31 cellular contexts compared by ENCODE assay signal in the genomic region with DNA sequence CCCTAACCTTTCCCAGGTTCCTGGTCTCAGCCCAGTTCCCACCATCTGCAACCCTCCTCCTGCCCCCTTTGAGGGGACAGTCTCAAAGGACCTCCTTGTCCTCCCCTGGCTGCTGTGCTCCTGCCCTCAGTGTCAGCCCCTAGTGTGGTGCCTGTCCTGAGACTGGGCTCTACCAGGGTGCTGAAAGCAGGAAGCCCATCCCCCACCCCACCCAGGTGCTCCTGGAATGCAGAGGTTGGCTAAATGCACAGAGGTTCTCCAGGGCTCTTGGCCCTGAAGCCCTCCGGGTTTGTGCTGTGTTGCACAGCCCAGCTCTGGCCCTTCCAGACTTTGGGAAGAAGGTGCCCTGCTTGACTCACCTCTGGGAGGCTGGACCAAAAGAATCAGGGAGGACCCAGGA. TPM values are rescaled to one million over a fixed set of nuclear protein-coding genes. Genes with fewer than 3 reads are reported as not detected.
"Had no signal": no experiment of that assay in that cellular context is flagged by ENCODE, and none has a peak within 500 bp of the region (broad histone marks: within the 10 kb centered on the region; RNA-seq: fewer than 3 reads in every experiment).

No MANE protein-coding gene starts in this region.

- H3K4me3 ChIP-seq: SJSA1 had no signal

- DNase-seq: activated B cell treated with CpG ODN at 0.5 μM for 24 hours; activated CD4-positive, alpha-beta memory T cell treated with anti-CD3 and anti-CD28 coated beads for 36 hours; activated CD4-positive, alpha-beta T cell treated with anti-CD3 and anti-CD28 coated beads for 4 hours; activated CD4-positive, alpha-beta T cell treated with anti-CD3 and anti-CD28 coated beads, Interleukin-2, amount 50 U/mL, for 1 hour; activated CD4-positive, CD25-positive, alpha-beta regulatory T cell treated with anti-CD3 and anti-CD28 coated beads, Interleukin-2, amount 50 U/mL, for 72 hours; activated CD8-positive, alpha-beta memory T cell treated with anti-CD3 and anti-CD28 coated beads, Interleukin-2, amount 50 U/mL, for 4 hours; activated effector memory CD4-positive, alpha-beta T cell treated with Interleukin-2 at 50 U/mL for 16 hours; activated naive CD4-positive, alpha-beta T cell treated with anti-CD3 and anti-CD28 coated beads, Interleukin-2, amount 10 ng/mL, durations not matched to agents 7 days and 5 days; activated naive CD8-positive, alpha-beta T cell treated with anti-CD3 and anti-CD28 coated beads, Interleukin-2, amount 50 U/mL, for 24 hours; activated T-cell treated with anti-CD3 and anti-CD28 coated beads for 4 hours; activated T-cell treated with anti-CD3 and anti-CD28 coated beads, Interleukin-2, amount 50 U/mL, for 4 hours; anterior cingulate cortex; caudate nucleus; cerebellar nuclear complex; Karpas-422; NCI-H1105; NCI-H1436; NCI-H1694; NCI-H2029; NCI-H345; NCI-H524 treated with DMSO at 0.1 percent for 48 hours; SHP77 treated with DMSO at 0.1 percent for 48 hours; SK-N-SH had no signal

- H3K27me3 ChIP-seq: SJSA1 had no signal

- H3K4me3 Mint-ChIP-seq: activated B cell treated with CpG ODN at 0.5 μM for 24 hours; activated CD4-positive, alpha-beta memory T cell treated with anti-CD3 and anti-CD28 coated beads for 36 hours; activated naive CD4-positive, alpha-beta T cell treated with anti-CD3 and anti-CD28 coated beads, Interleukin-2, amount 10 ng/mL, durations not matched to agents 7 days and 5 days; activated naive CD8-positive, alpha-beta T cell; activated naive CD8-positive, alpha-beta T cell treated with anti-CD3 and anti-CD28 coated beads, Interleukin-2, amount 50 U/mL, for 24 hours; activated T-cell treated with anti-CD3 and anti-CD28 coated beads, Interleukin-2, amount 50 U/mL, for 4 hours; brain; T-helper 1 cell treated with Interleukin-12 subunit alpha and Interleukin-12 subunit beta and Interleukin-4 antibody, amounts not matched to agents 30 μg/mL and 1 μg/mL, for 36 hours; T-helper 2 cell treated with Interferon-gamma antibody and Interleukin-4, amounts not matched to agents 5 μg/mL and 100 μg/mL, for 36 hours had no signal

- H3K27me3 Mint-ChIP-seq: activated CD4-positive, alpha-beta memory T cell treated with anti-CD3 and anti-CD28 coated beads for 36 hours; activated naive CD8-positive, alpha-beta T cell had no signal

- H3K27ac Mint-ChIP-seq: activated B cell treated with CpG ODN at 0.5 μM for 24 hours; activated CD4-positive, alpha-beta memory T cell treated with anti-CD3 and anti-CD28 coated beads for 36 hours; activated naive CD4-positive, alpha-beta T cell treated with anti-CD3 and anti-CD28 coated beads, Interleukin-2, amount 10 ng/mL, durations not matched to agents 7 days and 5 days; activated naive CD8-positive, alpha-beta T cell; activated naive CD8-positive, alpha-beta T cell treated with anti-CD3 and anti-CD28 coated beads, Interleukin-2, amount 50 U/mL, for 24 hours; T-helper 1 cell treated with Interleukin-12 subunit alpha and Interleukin-12 subunit beta and Interleukin-4 antibody, amounts not matched to agents 30 μg/mL and 1 μg/mL, for 36 hours; T-helper 2 cell treated with Interferon-gamma antibody and Interleukin-4, amounts not matched to agents 5 μg/mL and 100 μg/mL, for 36 hours had no signal

- H3K36me3 Mint-ChIP-seq: activated CD4-positive, alpha-beta memory T cell treated with anti-CD3 and anti-CD28 coated beads for 36 hours; activated naive CD4-positive, alpha-beta T cell treated with anti-CD3 and anti-CD28 coated beads, Interleukin-2, amount 10 ng/mL, durations not matched to agents 7 days and 5 days; activated naive CD8-positive, alpha-beta T cell; brain had no signal

- H3K9me2 ChIP-seq: SK-N-SH had no signal

- H3K4me2 ChIP-seq: SK-N-SH had no signal

- H3K9me3 ChIP-seq: SJSA1, SK-N-SH had no signal

- H3K4me1 Mint-ChIP-seq: activated B cell treated with CpG ODN at 0.5 μM for 24 hours; activated naive CD4-positive, alpha-beta T cell treated with anti-CD3 and anti-CD28 coated beads, Interleukin-2, amount 10 ng/mL, durations not matched to agents 7 days and 5 days; activated naive CD8-positive, alpha-beta T cell treated with anti-CD3 and anti-CD28 coated beads, Interleukin-2, amount 50 U/mL, for 24 hours had no signal

- H3K27ac ChIP-seq: SJSA1 had no signal

- ATAC-seq: activated naive CD8-positive, alpha-beta T cell treated with anti-CD3 and anti-CD28 coated beads, Interleukin-2, amount 50 U/mL, for 24 hours; activated T-cell treated with anti-CD3 and anti-CD28 coated beads, Interleukin-2, amount 50 U/mL, for 4 hours; Panc1 had no signal

- H3K36me3 ChIP-seq: SJSA1 had no signal

- H3K9ac ChIP-seq: SK-N-SH had no signal

- H3K9me3 Mint-ChIP-seq: activated B cell treated with CpG ODN at 0.5 μM for 24 hours; activated CD4-positive, alpha-beta memory T cell treated with anti-CD3 and anti-CD28 coated beads for 36 hours; activated naive CD4-positive, alpha-beta T cell treated with anti-CD3 and anti-CD28 coated beads, Interleukin-2, amount 10 ng/mL, durations not matched to agents 7 days and 5 days; activated naive CD8-positive, alpha-beta T cell treated with anti-CD3 and anti-CD28 coated beads, Interleukin-2, amount 50 U/mL, for 24 hours; activated T-cell treated with anti-CD3 and anti-CD28 coated beads, Interleukin-2, amount 50 U/mL, for 4 hours; T-helper 1 cell treated with Interleukin-12 subunit alpha and Interleukin-12 subunit beta and Interleukin-4 antibody, amounts not matched to agents 30 μg/mL and 1 μg/mL, for 36 hours; T-helper 2 cell treated with Interferon-gamma antibody and Interleukin-4, amounts not matched to agents 5 μg/mL and 100 μg/mL, for 36 hours had no signal

- H3K4me1 ChIP-seq: SJSA1 had no signal

RNA-seq across cellular contexts. Expression of gene CACNA2D2, which starts 42.3 kb away (rescaled TPM):
- total RNA-seq: bronchial epithelial cell, MCF 10A, SJSA1 had no signal
